9 cellular contexts compared by ENCODE assay signal in genomic region chr16:30395992-30396560, GRCh38. TPM values are rescaled to one million over a fixed set of nuclear protein-coding genes. Genes with fewer than 3 reads are reported as not detected.
DNase-seq lines count a peak whose midpoint lies in the region; TF ChIP-seq lines count a peak whose summit lies in the region.
"Had no signal": no experiment of that assay in that cellular context is flagged by ENCODE, and none has a peak within 500 bp of the region (broad histone marks: within the 10 kb centered on the region; RNA-seq: fewer than 3 reads in every experiment).

No MANE protein-coding gene starts in this region.

- peaks cover 4% of the 10 kb centered on the region; the same call in 1 of the 2 replicates for H3K79me2 ChIP-seq in H9 (ENCODE audit: insufficient read depth, low read length)

- TF ChIP-seq EP300 in suprapubic skin (IDR thresholded peaks at IDR 0.05), result no peak

- H3K27ac Mint-ChIP-seq in H9, result peak overlapping the region; percentile 14 to 70 (median 39)
- H3K27ac Mint-ChIP-seq in activated CD4-positive, alpha-beta memory T cell treated with anti-CD3 and anti-CD28 coated beads for 36 hours, result peak overlapping the region; percentile 52

- H3K36me3 ChIP-seq in iPS-20b (ENCODE audit: insufficient read depth, low read depth, low read length) (peaks cover 33% of the 10 kb centered on the region), suprapubic skin (peaks cover 11% of the 10 kb centered on the region)

- H2BK12ac ChIP-seq in H9 (ENCODE audit: insufficient read length, low read depth, low read length), result no peak overlapping the region

- H3K9ac ChIP-seq in H9 (ENCODE audit: extremely low read depth, insufficient read length, low read length), result peak overlapping the region; percentile 68
- peak overlapping the region; percentile 99 for H3K9ac ChIP-seq in iPS-20b (ENCODE audit: low read depth, low read length)

- H3K23ac ChIP-seq in H9 (ENCODE audit: insufficient read length, low read depth, low read length), result no peak overlapping the region

- H2AK5ac ChIP-seq in H9 (ENCODE audit: insufficient read length, low read length), result no peak overlapping the region

- peaks cover 9 to 33% (median 20%) of the 10 kb centered on the region in 3 experiments; a peak in 6 of 7 replicates for H3K36me3 Mint-ChIP-seq in H9 (ENCODE audit: insufficient read depth in 1 of 3, low read depth in 3 of 3)
- H3K36me3 Mint-ChIP-seq in activated CD4-positive, alpha-beta memory T cell treated with anti-CD3 and anti-CD28 coated beads for 36 hours, result peaks cover 15% of the 10 kb centered on the region

- peaks cover 2% of the 10 kb centered on the region for H3K27me3 Mint-ChIP-seq in H9 (ENCODE audit: low read depth)
- H3K27me3 Mint-ChIP-seq in activated CD4-positive, alpha-beta memory T cell treated with anti-CD3 and anti-CD28 coated beads for 36 hours, result no peaks in the 10 kb centered on the region

- peak overlapping the region; percentile 88 for H3K4me2 ChIP-seq in H9 (ENCODE audit: insufficient read depth, insufficient read length, low read length)

- H4K8ac ChIP-seq in H9 (replicated peaks; ENCODE audit: insufficient read length, low read depth, low read length), result no peak overlapping the region

- CTCF ChIA-PET in activated CD4-positive, alpha-beta memory T cell treated with anti-CD3 and anti-CD28 coated beads for 36 hours (lab: Charles Lee), result interaction anchor here (1.0 to 3.5 kb wide), 11 partner anchors 11 to 284 kb away, joined by 3 to 48 read pairs (median 5); partner anchors contain the start of genes SEPTIN1 and ZNF771

- H3K9me3 ChIP-seq in H9 (ENCODE audit: control insufficient read depth, low read depth, low read length) (no peaks in the 10 kb centered on the region), iPS-20b (ENCODE audit: insufficient read depth, low read depth, low read length) (no peaks in the 10 kb centered on the region), suprapubic skin (no peaks in the 10 kb centered on the region)

- TF ChIP-seq CTCF in 22Rv1 (IDR thresholded peaks at IDR 0.05) (no peak), H9 (conservative IDR thresholded peaks at IDR 0.05) (no peak), suprapubic skin (IDR thresholded peaks at IDR 0.05) (no peak)

- H3K18ac ChIP-seq in H9 (ENCODE audit: insufficient read length, low read depth, low read length), result no peak overlapping the region

- peak overlapping the region; percentile 89 for H3K4me3 ChIP-seq in iPS-20b (ENCODE audit: low read length)
- H3K4me3 ChIP-seq in suprapubic skin, result peak overlapping the region; percentile 71

- H3K23me2 ChIP-seq in H9 (ENCODE audit: insufficient read length, low read depth, low read length, poor library complexity, severe bottlenecking), result peaks cover 22% of the 10 kb centered on the region

- H3K4me1 Mint-ChIP-seq in H9, result peaks cover 29 to 42% of the 10 kb centered on the region in 2 experiments
- H3K4me1 Mint-ChIP-seq in activated CD4-positive, alpha-beta memory T cell treated with anti-CD3 and anti-CD28 coated beads for 36 hours (ENCODE audit: low read depth), result peaks cover 34% of the 10 kb centered on the region

- H2AFZ ChIP-seq in H9 (ENCODE audit: low read length), result no peak overlapping the region

- POLR2A ChIA-PET in activated CD4-positive, alpha-beta memory T cell treated with anti-CD3 and anti-CD28 coated beads for 36 hours (lab: Charles Lee), result interaction anchor here (0.8 to 2.5 kb wide), 7 partner anchors 11 to 162 kb away, joined by 3 to 20 read pairs (median 3); partner anchors contain the start of genes SEPTIN1 and ZNF771

- H4K20me1 ChIP-seq in H9 (ENCODE audit: control insufficient read depth, insufficient read depth, insufficient read length), result no peaks in the 10 kb centered on the region

- no peak overlapping the region for H3K56ac ChIP-seq in H9 (ENCODE audit: insufficient read length, low read depth, low read length)

- no peak overlapping the region for H2BK5ac ChIP-seq in H9 (ENCODE audit: insufficient read length, low read length)

- no peaks in the 10 kb centered on the region; a peak in 1 of 5 replicates for H3K9me3 Mint-ChIP-seq in H9
- no peaks in the 10 kb centered on the region for H3K9me3 Mint-ChIP-seq in activated CD4-positive, alpha-beta memory T cell treated with anti-CD3 and anti-CD28 coated beads for 36 hours

- H4K91ac ChIP-seq in H9 (ENCODE audit: insufficient read length, low read depth, low read length), result no peak overlapping the region

- H4K5ac ChIP-seq in H9 (ENCODE audit: insufficient read length, low read depth, low read length), result no peak overlapping the region

- no peak overlapping the region for H2BK120ac ChIP-seq in H9 (ENCODE audit: low read depth, low read length, poor library complexity, severe bottlenecking)

- H3K27me3 ChIP-seq in H9 (ENCODE audit: insufficient read depth, low read length) (no peaks in the 10 kb centered on the region), iPS-20b (ENCODE audit: insufficient read depth, low read length) (no peaks in the 10 kb centered on the region), suprapubic skin (no peaks in the 10 kb centered on the region)

- no CpG with 5 or more reads among the region's 13 CpGs for WGBS in H9 (ENCODE audit: extremely low coverage, insufficient read length, low lambda C conversion rate)
- WGBS in suprapubic skin, result 14% methylated on average over 13 of the region's 13 CpGs

- no peaks in the 10 kb centered on the region; the same call in 1 of the 2 replicates for H3K4me1 ChIP-seq in H9 (ENCODE audit: insufficient read depth, low read length)
- H3K4me1 ChIP-seq in iPS-20b (ENCODE audit: insufficient read depth, low read length), result peaks cover 3% of the 10 kb centered on the region; the same call in 1 of the 2 replicates
- peaks cover 38% of the 10 kb centered on the region for H3K4me1 ChIP-seq in suprapubic skin

- no peak overlapping the region for H3T11ph ChIP-seq in H9 (ENCODE audit: low read length)

- intact Hi-C loops in activated CD4-positive, alpha-beta memory T cell treated with anti-CD3 and anti-CD28 coated beads for 36 hours (cut with micrococcal nuclease), result loop anchor here (2.0 kb wide), 1 partner anchor 15 kb away; no protein-coding TSS in a partner anchor

- DNase-seq in H9 (no peak), suprapubic skin (ENCODE audit: low spot score in 2 of 2) (no peak), UCSD-AML1 (lab: John Stamatoyannopoulos, UW; ENCODE audit: unreplicated experiment) (no peak), cerebellar cortex (ENCODE audit: low spot score) (no peak)
- no peak for DNase-seq in activated CD4-positive, alpha-beta memory T cell treated with anti-CD3 and anti-CD28 coated beads for 36 hours
- DNase-seq in activated CD4-positive, CD25-positive, alpha-beta regulatory T cell treated with anti-CD3 and anti-CD28 coated beads, Interleukin-2, amount 50 U/mL, for 72 hours, result no peak

- H3K27ac ChIP-seq in 22Rv1, result peak overlapping the region; percentile 97
- H3K27ac ChIP-seq in H9 (ENCODE audit: insufficient read length, low read depth, low read length), result no peak overlapping the region
- H3K27ac ChIP-seq in iPS-20b (ENCODE audit: low read length), result peak overlapping the region; percentile 32
- H3K27ac ChIP-seq in suprapubic skin, result peak overlapping the region; percentile 68

- H3K14ac ChIP-seq in H9 (ENCODE audit: insufficient read depth, low read length), result peak overlapping the region; percentile 4

- no peak overlapping the region for H3K4ac ChIP-seq in H9 (ENCODE audit: low read depth, low read length)

- TF ChIP-seq POLR2A in suprapubic skin (IDR thresholded peaks at IDR 0.05), result no peak

- no peak overlapping the region for H2BK20ac ChIP-seq in H9 (ENCODE audit: low read depth, low read length, poor library complexity, severe bottlenecking)

- no peak overlapping the region for H2BK15ac ChIP-seq in H9 (ENCODE audit: low read depth, low read length)

- H3K79me1 ChIP-seq in H9 (ENCODE audit: insufficient read depth, low read depth, low read length, poor library complexity, severe bottlenecking), result no peaks in the 10 kb centered on the region

- H3K4me3 Mint-ChIP-seq in H9, result peak overlapping the region; percentile 90 to 91
- H3K4me3 Mint-ChIP-seq in activated CD4-positive, alpha-beta memory T cell treated with anti-CD3 and anti-CD28 coated beads for 36 hours, result peak overlapping the region; percentile 81

RNA-seq across cellular contexts. Expression of gene ZNF48, which starts 0.9 kb away (rescaled TPM):
- total RNA-seq in H9 (2021), result 57.3 and 61.2 TPM in 2 replicates
- 10 to 100 TPM; 13.1 to 13.6 TPM for total RNA-seq in activated CD4-positive, alpha-beta memory T cell treated with anti-CD3 and anti-CD28 coated beads for 36 hours
- 10 to 100 TPM in 1 of 4 donors, 1 to 10 TPM in 3; 6.3 to 12.1 (median 8.1) TPM for total RNA-seq in suprapubic skin

RNA-seq across cellular contexts. Expression of gene ZNF771, which starts 11.3 kb away (rescaled TPM):
- 9.7 and 10.5 TPM in 2 replicates for total RNA-seq in H9 (2021)
- total RNA-seq in activated CD4-positive, alpha-beta memory T cell treated with anti-CD3 and anti-CD28 coated beads for 36 hours, result 1 to 10 TPM; 5.4 to 5.7 TPM
- 10 to 100 TPM in 1 of 4 donors, 1 to 10 TPM in 3; 4.9 to 14.3 (median 7.3) TPM for total RNA-seq in suprapubic skin

RNA-seq across cellular contexts. Expression of gene SEPTIN1, which starts 13.7 kb away (rescaled TPM):
- total RNA-seq in H9 (2021) (1.4 and 2.5 TPM in 2 replicates), suprapubic skin (1 to 10 TPM in 2 of 4 donors, under 1 TPM in 1, not detected in 1; 0.52 to 2.3 (median 1.3) TPM)
- total RNA-seq in activated CD4-positive, alpha-beta memory T cell treated with anti-CD3 and anti-CD28 coated beads for 36 hours, result 100 to 1,000 TPM; 199 to 202 TPM

RNA-seq across cellular contexts. Expression of gene MYL11, which starts 21.5 kb away (rescaled TPM):
- total RNA-seq in H9 (2021), result 0.70 and 1.4 TPM in 2 replicates
- 1 to 10 TPM in 1 of 2 experiments, under 1 TPM in 1; 0.83 to 1.6 TPM for total RNA-seq in activated CD4-positive, alpha-beta memory T cell treated with anti-CD3 and anti-CD28 coated beads for 36 hours
- total RNA-seq in suprapubic skin, result not detected
- total RNA-seq: lung microvascular endothelial cell had no signal

RNA-seq across cellular contexts. Expression of gene TBC1D10B, which starts 25.8 kb away (rescaled TPM):
- total RNA-seq in H9 (2021) (25.6 and 25.8 TPM in 2 replicates), suprapubic skin (10 to 100 TPM; 34.4 to 43.2 (median 38.4) TPM)
- total RNA-seq in activated CD4-positive, alpha-beta memory T cell treated with anti-CD3 and anti-CD28 coated beads for 36 hours, result 10 to 100 TPM; 54.7 to 54.8 TPM

Comparison
In these comparisons a context has a peak if more than half of its experiments do, and no peak if none do; other contexts are left out.
1. RNA of gene SEPTIN1, which starts 13.7 kb away (total RNA-seq): 199 to 202 TPM in activated CD4-positive, alpha-beta memory T cell treated with anti-CD3 and anti-CD28 coated beads for 36 hours; 1.4 to 2.5 TPM in H9 and 0.52 to 2.3 TPM in suprapubic skin; every median in the first group is over 10 times any median in the second.